In the genomic region with DNA sequence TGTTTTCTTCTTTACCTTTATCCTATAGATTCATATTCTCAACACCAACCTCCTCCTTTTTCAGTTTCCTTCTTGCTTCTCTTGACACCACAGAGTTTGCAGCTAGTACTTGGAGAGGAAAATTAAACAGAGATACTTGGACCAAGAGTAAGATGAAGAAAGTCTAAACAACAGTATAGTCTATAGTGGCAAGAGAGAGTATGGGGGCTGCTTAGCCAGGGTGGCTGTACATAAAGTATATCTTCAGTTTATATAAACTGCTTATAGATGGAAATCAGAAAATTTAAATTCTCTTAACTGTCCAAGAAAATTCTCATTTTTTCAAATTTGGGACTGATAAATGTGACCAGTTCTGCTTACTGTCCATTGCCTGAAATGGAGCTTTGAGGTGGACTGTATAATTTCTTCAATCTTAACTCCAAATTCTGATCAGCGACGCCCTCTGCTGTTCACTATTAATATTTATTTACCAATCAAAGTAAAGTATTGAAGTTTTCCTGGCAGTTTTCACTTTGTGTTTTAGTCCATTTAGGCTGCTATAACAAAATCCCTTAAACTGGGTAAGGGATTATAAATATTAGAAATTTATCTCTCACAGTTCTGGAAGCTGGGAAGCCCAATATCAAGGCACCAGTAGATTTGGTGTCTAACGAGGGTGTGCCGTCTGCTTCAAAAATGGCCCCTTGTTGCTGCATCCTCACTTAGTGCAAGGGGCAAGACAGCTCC, we compare ENCODE assay signal across 9 cellular contexts. TPM values are rescaled to one million over a fixed set of nuclear protein-coding genes. Genes with fewer than 3 reads are reported as not detected.
A peak's percentile ranks its signal among the peaks of the same experiment; 100 is the strongest.
DNase-seq lines count a peak whose midpoint lies in the region; ATAC-seq, FAIRE-seq and TF ChIP-seq lines count a peak whose summit lies in the region.
"Had no signal": no experiment of that assay in that cellular context is flagged by ENCODE, and none has a peak within 500 bp of the region (broad histone marks: within the 10 kb centered on the region; RNA-seq: fewer than 3 reads in every experiment).

No MANE protein-coding gene starts in this region.

- H4K20me1 ChIP-seq in PC-3 (ENCODE audit: low read length): no peaks in the 10 kb centered on the region

- H3K27me3 ChIP-seq in CD8-positive, alpha-beta T cell (ENCODE audit: insufficient read depth, low read length): no peaks in the 10 kb centered on the region
- no peaks in the 10 kb centered on the region for H3K27me3 ChIP-seq in PC-3 (ENCODE audit: low read length)
- H3K27me3 ChIP-seq in mesendoderm (ENCODE audit: insufficient read depth, low read length, poor library complexity): no peaks in the 10 kb centered on the region
- H3K27me3 ChIP-seq: SJCRH30 had no signal

- H4K5ac ChIP-seq in mesendoderm (ENCODE audit: low read length): no peak overlapping the region

- intact Hi-C loops in CD8-positive, alpha-beta T cell (cut with DNase I, micrococcal nuclease): loop anchor here (1.0 to 10.0 kb wide), 11 partner anchors 98 to 1467 kb away; a partner anchor contains a TSS
- intact Hi-C loops in PC-3 (cut with micrococcal nuclease): loop anchor here (1.0 to 10.0 kb wide), 4 partner anchors 97 to 259 kb away; a partner anchor contains a TSS

- H3K4ac ChIP-seq in mesendoderm (ENCODE audit: low read depth, low read length): no peak overlapping the region

- H3K79me1 ChIP-seq in mesendoderm (ENCODE audit: low read length): no peaks in the 10 kb centered on the region

- no peak overlapping the region for H3K56ac ChIP-seq in mesendoderm (ENCODE audit: low read length)

- H3K4me2 ChIP-seq in PC-3 (ENCODE audit: low read length): no peak overlapping the region
- no peak overlapping the region for H3K4me2 ChIP-seq in mesendoderm (ENCODE audit: low read length)

- no peak for ATAC-seq in CD8-positive, alpha-beta T cell
- peak; percentile 54 for ATAC-seq in GM21723 (IDR thresholded peaks at IDR 0.05; ENCODE audit: unreplicated experiment)
- ATAC-seq in PC-3: peak; percentile 49
- ATAC-seq in HG03045 (IDR thresholded peaks at IDR 0.05; ENCODE audit: unreplicated experiment): no peak
- ATAC-seq in GM19463 (IDR thresholded peaks at IDR 0.05; ENCODE audit: unreplicated experiment): no peak
- ATAC-seq in GM19023 (IDR thresholded peaks at IDR 0.05; ENCODE audit: unreplicated experiment): no peak

- H3K4me1 ChIP-seq in CD8-positive, alpha-beta T cell (ENCODE audit: insufficient read depth, low read length): no peaks in the 10 kb centered on the region
- H3K4me1 ChIP-seq in PC-3 (ENCODE audit: insufficient read depth, low read length) (peaks cover 8% of the 10 kb centered on the region), mesendoderm (ENCODE audit: control insufficient read depth, low read depth, low read length) (no peaks in the 10 kb centered on the region)
- H3K4me1 ChIP-seq: SJCRH30 had no signal

- no peak overlapping the region for H4K8ac ChIP-seq in mesendoderm (ENCODE audit: low read depth, low read length)

- no peaks in the 10 kb centered on the region for H3K9me3 Mint-ChIP-seq in CD8-positive, alpha-beta T cell

- POLR2A ChIA-PET in CD8-positive, alpha-beta T cell (lab: Charles Lee): no interaction called here
- POLR2A ChIA-PET in PC-3 (lab: Charles Lee; ENCODE audit: unreplicated experiment): no interaction called here

- no peak overlapping the region for H2BK15ac ChIP-seq in mesendoderm (replicated peaks; ENCODE audit: low read depth)

- DNase-seq in CD8-positive, alpha-beta T cell: peak in 1 of 7 experiments; percentile 34
- peak; percentile 74 for DNase-seq in PC-3
- peak; percentile 14 for DNase-seq in mesendoderm

- no peaks in the 10 kb centered on the region for H3K9me3 ChIP-seq in CD8-positive, alpha-beta T cell (ENCODE audit: low read length)
- no peaks in the 10 kb centered on the region for H3K9me3 ChIP-seq in PC-3 (ENCODE audit: low read length)
- H3K9me3 ChIP-seq: SJCRH30 had no signal

- no peaks in the 10 kb centered on the region for H3K27me3 Mint-ChIP-seq in CD8-positive, alpha-beta T cell (ENCODE audit: low read depth)

- peaks cover 2% of the 10 kb centered on the region for H3K4me1 Mint-ChIP-seq in CD8-positive, alpha-beta T cell (ENCODE audit: low read depth)

- no peak overlapping the region for H2BK120ac ChIP-seq in mesendoderm (ENCODE audit: low read depth, low read length)

- BruUV-seq in PC-3 (replicated peaks; lab: Mats Ljungman, UMichigan): no TSS peak

- TF ChIP-seq CTCF in CD8-positive, alpha-beta T cell (IDR thresholded peaks at IDR 0.05): peak; percentile 71
- TF ChIP-seq CTCF in PC-3 (conservative IDR thresholded peaks at IDR 0.05; ENCODE audit: low read depth, low read length): peak; percentile 87

- peak; percentile 43 for FAIRE-seq in colon (lab: Jason Lieb, UNC)

- peaks cover 12% of the 10 kb centered on the region for H3K36me3 Mint-ChIP-seq in CD8-positive, alpha-beta T cell

- no peak overlapping the region for H3K27ac Mint-ChIP-seq in CD8-positive, alpha-beta T cell

- no peaks in the 10 kb centered on the region for H3K9me2 ChIP-seq in PC-3 (replicated peaks; ENCODE audit: low read length)

- H3K9ac ChIP-seq in PC-3 (ENCODE audit: low read length) (no peak overlapping the region), mesendoderm (ENCODE audit: low read length) (no peak overlapping the region)

- no peak overlapping the region for H2AFZ ChIP-seq in PC-3 (ENCODE audit: low read length)

- no peaks in the 10 kb centered on the region for H3K36me3 ChIP-seq in CD8-positive, alpha-beta T cell (ENCODE audit: insufficient read depth, low read length)
- H3K36me3 ChIP-seq in PC-3 (ENCODE audit: low read depth, low read length) (peaks cover 48% of the 10 kb centered on the region), mesendoderm (ENCODE audit: control insufficient read depth, insufficient read depth, low read length) (no peaks in the 10 kb centered on the region)

- H2BK5ac ChIP-seq in mesendoderm (ENCODE audit: low read length): no peak overlapping the region

- no peak overlapping the region for H3K27ac ChIP-seq in CD8-positive, alpha-beta T cell (ENCODE audit: low read depth, low read length)
- H3K27ac ChIP-seq in PC-3 (ENCODE audit: low read length) (no peak overlapping the region), mesendoderm (ENCODE audit: low read depth, low read length) (no peak overlapping the region)
- H3K27ac ChIP-seq: SJCRH30 had no signal

- no peaks in the 10 kb centered on the region for H3K79me2 ChIP-seq in PC-3 (ENCODE audit: low read length)
- H3K79me2 ChIP-seq in mesendoderm (ENCODE audit: control insufficient read depth, insufficient read depth, low read length): no peaks in the 10 kb centered on the region

- CTCF ChIA-PET in CD8-positive, alpha-beta T cell (lab: Charles Lee): interaction anchor here (0.6 to 3.1 kb wide), 20 partner anchors 10 to 1209 kb away, joined by 3 to 26 read pairs (median 5); a partner anchor contains a TSS
- CTCF ChIA-PET in PC-3 (lab: Charles Lee): interaction anchor here (0.6 to 1.0 kb wide), 4 partner anchors 99 to 223 kb away, joined by 3 to 5 read pairs (median 4); a partner anchor contains a TSS

- H3K4me3 Mint-ChIP-seq in CD8-positive, alpha-beta T cell: no peak overlapping the region

- WGBS in mesendoderm (ENCODE audit: extremely low coverage, insufficient coverage, low lambda C conversion rate): no CpG with 5 or more reads among the region's 4 CpGs

- no peak overlapping the region for H3K18ac ChIP-seq in mesendoderm (ENCODE audit: low read length)

- H2AK5ac ChIP-seq in mesendoderm (ENCODE audit: low read length): no peak overlapping the region

- H3K23ac ChIP-seq in mesendoderm (ENCODE audit: low read length): no peak overlapping the region

- no peaks in the 10 kb centered on the region for H3F3A ChIP-seq in PC-3 (ENCODE audit: low read length, unreplicated experiment)

- H3K4me3 ChIP-seq in CD8-positive, alpha-beta T cell (ENCODE audit: low read depth, low read length): no peak overlapping the region
- H3K4me3 ChIP-seq in PC-3 (ENCODE audit: low read length) (no peak overlapping the region), mesendoderm (ENCODE audit: low read length) (no peak overlapping the region)
- H3K4me3 ChIP-seq: SJCRH30 had no signal

RNA-seq across cellular contexts. Expression of a gene that starts 14.8 kb away (rescaled TPM):
- 1 to 10 TPM; 2.2 to 3.7 TPM for total RNA-seq in CD8-positive, alpha-beta T cell
- total RNA-seq in PC-3 (2014; rRNA removed): 7.3 and 7.4 TPM in 2 replicates
- 5.9 TPM for polyA plus RNA-seq in mesendoderm (2013, experiment 1 of 2)
- 6.0 TPM for polyA plus RNA-seq in mesendoderm (2013, experiment 2 of 2)

Comparison
In these comparisons a context has a peak if more than half of its experiments do, and no peak if none do; other contexts are left out.
1. ATAC-seq: peak in GM21723 (single experiment) and PC-3 (single experiment); none in CD8-positive, alpha-beta T cell (single experiment), HG03045 (single experiment), GM19463 (single experiment) and GM19023 (single experiment).